Comparison of ENCODE assay signal across 16 cellular contexts in the genomic region with DNA sequence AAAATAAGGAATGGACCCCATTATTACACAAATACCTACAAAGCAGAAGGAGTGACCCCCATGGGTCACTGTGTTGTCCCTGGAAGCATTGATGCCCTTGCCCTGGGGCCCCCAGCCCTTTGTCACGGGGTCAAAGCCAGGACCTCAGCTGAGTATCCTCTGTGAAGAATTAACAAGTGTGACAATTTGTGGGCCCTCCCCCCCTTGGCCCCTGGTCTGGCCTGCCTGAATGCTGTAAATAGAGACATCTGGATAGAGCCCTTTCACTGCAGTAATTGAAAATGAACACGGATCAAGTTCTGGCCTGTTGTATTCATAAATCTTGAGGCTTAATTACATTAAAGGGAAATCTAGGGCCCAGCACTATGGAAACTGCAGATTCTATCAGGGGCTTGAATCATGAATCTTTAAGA.
DNase-seq lines count a peak whose midpoint lies in the region; ATAC-seq and TF ChIP-seq lines count a peak whose summit lies in the region.
"Had no signal": no experiment of that assay in that cellular context is flagged by ENCODE, and none has a peak within 500 bp of the region (broad histone marks: within the 10 kb centered on the region; RNA-seq: fewer than 3 reads in every experiment).

No MANE protein-coding gene starts in this region.

- DNase-seq in DMS53 (lab: John Stamatoyannopoulos, UW) (peak; percentile 43), DMS53 treated with DMSO at 0.1 percent for 48 hours (lab: John Stamatoyannopoulos, UW; ENCODE audit: unreplicated experiment) (no peak), NCI-H2171 treated with DMSO at 0.1 percent for 48 hours (lab: John Stamatoyannopoulos, UW) (peak; percentile 92)
- no peak for DNase-seq in effector CD4-positive, alpha-beta T cell
- DNase-seq: activated CD8-positive, alpha-beta memory T cell treated with anti-CD3 and anti-CD28 coated beads, Interleukin-2, amount 50 U/mL, for 4 hours; activated naive CD4-positive, alpha-beta T cell treated with anti-CD3 and anti-CD28 coated beads, Interleukin-2, amount 50 U/mL, for 16 hours; C1 segment of cervical spinal cord; EL; esophagus squamous epithelium; glutamatergic neuron; GOT3 had no signal

- ATAC-seq in SK-N-SH treated with all-trans-retinoic acid at 6 μM for 48 hours (no peak), GM18498 (IDR thresholded peaks at IDR 0.05; ENCODE audit: unreplicated experiment) (no peak), GM18511 (IDR thresholded peaks at IDR 0.05; ENCODE audit: unreplicated experiment) (no peak), GM18868 (IDR thresholded peaks at IDR 0.05; ENCODE audit: unreplicated experiment) (no peak)
- ATAC-seq: sciatic nerve had no signal

TF ChIP-seq in SK-N-SH treated with all-trans-retinoic acid at 6 μM for 48 hours, 23 proteins besides CTCF, POLR2A, EP300 and RAD21:
- TF ChIP-seq TOX (CRISPR knock-in tag; IDR thresholded peaks at IDR 0.05; ENCODE audit: borderline replicate concordance) (no peak), CSDC2 (CRISPR knock-in tag; IDR thresholded peaks at IDR 0.05) (no peak), TCF4 (CRISPR knock-in tag; IDR thresholded peaks at IDR 0.05; ENCODE audit: borderline replicate concordance) (peak; percentile 88), ZNF8 (CRISPR knock-in tag; IDR thresholded peaks at IDR 0.05) (no peak), SNAI2 (CRISPR knock-in tag; IDR thresholded peaks at IDR 0.05) (no peak)
- TF ChIP-seq, protein P1, sequence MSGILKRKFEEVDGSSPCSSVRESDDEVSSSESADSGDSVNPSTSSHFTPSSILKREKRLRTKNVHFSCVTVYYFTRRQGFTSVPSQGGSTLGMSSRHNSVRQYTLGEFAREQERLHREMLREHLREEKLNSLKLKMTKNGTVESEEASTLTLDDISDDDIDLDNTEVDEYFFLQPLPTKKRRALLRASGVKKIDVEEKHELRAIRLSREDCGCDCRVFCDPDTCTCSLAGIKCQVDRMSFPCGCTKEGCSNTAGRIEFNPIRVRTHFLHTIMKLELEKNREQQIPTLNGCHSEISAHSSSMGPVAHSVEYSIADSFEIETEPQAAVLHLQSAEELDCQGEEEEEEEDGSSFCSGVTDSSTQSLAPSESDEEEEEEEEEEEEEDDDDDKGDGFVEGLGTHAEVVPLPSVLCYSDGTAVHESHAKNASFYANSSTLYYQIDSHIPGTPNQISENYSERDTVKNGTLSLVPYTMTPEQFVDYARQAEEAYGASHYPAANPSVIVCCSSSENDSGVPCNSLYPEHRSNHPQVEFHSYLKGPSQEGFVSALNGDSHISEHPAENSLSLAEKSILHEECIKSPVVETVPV (CRISPR knock-in tag; IDR thresholded peaks at IDR 0.05): no peak
- TF ChIP-seq, protein P2, sequence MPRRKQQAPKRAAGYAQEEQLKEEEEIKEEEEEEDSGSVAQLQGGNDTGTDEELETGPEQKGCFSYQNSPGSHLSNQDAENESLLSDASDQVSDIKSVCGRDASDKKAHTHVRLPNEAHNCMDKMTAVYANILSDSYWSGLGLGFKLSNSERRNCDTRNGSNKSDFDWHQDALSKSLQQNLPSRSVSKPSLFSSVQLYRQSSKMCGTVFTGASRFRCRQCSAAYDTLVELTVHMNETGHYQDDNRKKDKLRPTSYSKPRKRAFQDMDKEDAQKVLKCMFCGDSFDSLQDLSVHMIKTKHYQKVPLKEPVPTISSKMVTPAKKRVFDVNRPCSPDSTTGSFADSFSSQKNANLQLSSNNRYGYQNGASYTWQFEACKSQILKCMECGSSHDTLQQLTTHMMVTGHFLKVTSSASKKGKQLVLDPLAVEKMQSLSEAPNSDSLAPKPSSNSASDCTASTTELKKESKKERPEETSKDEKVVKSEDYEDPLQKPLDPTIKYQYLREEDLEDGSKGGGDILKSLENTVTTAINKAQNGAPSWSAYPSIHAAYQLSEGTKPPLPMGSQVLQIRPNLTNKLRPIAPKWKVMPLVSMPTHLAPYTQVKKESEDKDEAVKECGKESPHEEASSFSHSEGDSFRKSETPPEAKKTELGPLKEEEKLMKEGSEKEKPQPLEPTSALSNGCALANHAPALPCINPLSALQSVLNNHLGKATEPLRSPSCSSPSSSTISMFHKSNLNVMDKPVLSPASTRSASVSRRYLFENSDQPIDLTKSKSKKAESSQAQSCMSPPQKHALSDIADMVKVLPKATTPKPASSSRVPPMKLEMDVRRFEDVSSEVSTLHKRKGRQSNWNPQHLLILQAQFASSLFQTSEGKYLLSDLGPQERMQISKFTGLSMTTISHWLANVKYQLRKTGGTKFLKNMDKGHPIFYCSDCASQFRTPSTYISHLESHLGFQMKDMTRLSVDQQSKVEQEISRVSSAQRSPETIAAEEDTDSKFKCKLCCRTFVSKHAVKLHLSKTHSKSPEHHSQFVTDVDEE (CRISPR knock-in tag; IDR thresholded peaks at IDR 0.05): peak; percentile 92

Comparison
In these comparisons a context has a peak if more than half of its experiments do, and no peak if none do; other contexts are left out.
1. DNase-seq: peak in DMS53 (single experiment) and NCI-H2171 treated with DMSO at 0.1 percent for 48 hours (single experiment); none in DMS53 treated with DMSO at 0.1 percent for 48 hours (single experiment) and effector CD4-positive, alpha-beta T cell (single experiment).